ENCODE assay signal across 19 cellular contexts in the genomic region with DNA sequence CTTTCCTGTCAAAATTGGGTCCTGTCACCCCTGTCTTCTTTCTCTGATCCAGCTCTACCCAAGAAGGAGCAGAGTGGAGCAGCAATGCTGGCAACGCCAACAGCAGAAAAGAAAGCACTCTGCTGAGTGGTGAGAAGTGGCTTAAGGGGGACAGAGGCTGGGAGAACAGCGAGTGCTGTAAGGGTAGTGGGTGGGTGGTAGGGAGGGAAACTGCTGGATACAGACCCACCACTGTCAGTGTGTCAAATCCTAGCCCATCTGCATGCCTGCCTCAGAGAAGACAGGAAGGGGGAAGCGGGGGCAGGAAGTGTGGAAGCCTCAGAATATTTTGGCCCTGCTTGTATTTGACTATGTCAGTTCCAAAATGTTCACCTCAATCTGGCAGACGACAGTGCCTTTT.
"Had no signal": no experiment of that assay in that cellular context is flagged by ENCODE, and none has a peak within 500 bp of the region (broad histone marks: within the 10 kb centered on the region; RNA-seq: fewer than 3 reads in every experiment).

No MANE protein-coding gene starts in this region.

- H3K9ac ChIP-seq: parathyroid adenoma had no signal

- H2AFZ ChIP-seq: parathyroid adenoma had no signal

- H3K27ac Mint-ChIP-seq: natural killer cell treated with Interleukin-12 subunit alpha and Interleukin-12 subunit beta and Interleukin-15 and Interleukin-18, amount 100 ng/mL, for 72 hours had no signal

- H3K79me2 ChIP-seq: parathyroid adenoma had no signal

- DNase-seq: effector memory CD4-positive, alpha-beta T cell; islet precursor cell; left lung; mesenchymal stem cell; midbrain; occipital lobe; sigmoid colon; stimulated activated CD4-positive, alpha-beta T cell treated with anti-CD3 and anti-CD28 coated beads, Interleukin-2, amount 100 ng/mL, for 24 hours; stimulated activated CD4-positive, alpha-beta T cell treated with anti-CD3 and anti-CD28 coated beads, Interleukin-4, amount 100 ng/mL, for 4 hours; stimulated activated naive CD4-positive, alpha-beta T cell; stomach; substantia nigra; trophoblast cell had no signal

- ATAC-seq: esophagus mucosa; left lung; natural killer cell treated with Interleukin-12 subunit alpha and Interleukin-12 subunit beta and Interleukin-15 and Interleukin-18, amount 100 ng/mL, for 72 hours had no signal

- H3K4me3 Mint-ChIP-seq: natural killer cell treated with Interleukin-12 subunit alpha and Interleukin-12 subunit beta and Interleukin-15 and Interleukin-18, amount 100 ng/mL, for 72 hours had no signal

- H3K27ac ChIP-seq: left lung, parathyroid adenoma, prostate gland, sigmoid colon, skin epidermis, stomach had no signal

- H3K27me3 ChIP-seq: left lung, sigmoid colon, stomach had no signal

- H3K4me1 ChIP-seq: left lung, parathyroid adenoma, prostate gland, sigmoid colon, stomach had no signal

- H3K36me3 ChIP-seq: left lung, prostate gland, sigmoid colon, stomach had no signal

- H3K9me3 ChIP-seq: prostate gland had no signal

- H3K36me3 Mint-ChIP-seq: natural killer cell treated with Interleukin-12 subunit alpha and Interleukin-12 subunit beta and Interleukin-15 and Interleukin-18, amount 100 ng/mL, for 72 hours had no signal

- H3K4me3 ChIP-seq: left lung, lung, prostate gland, sigmoid colon, skin epidermis, stomach had no signal
